14 cellular contexts compared by ENCODE assay signal in genomic region chr3:59685432-59685831, GRCh38.
DNase-seq lines count a peak whose midpoint lies in the region; ATAC-seq and TF ChIP-seq lines count a peak whose summit lies in the region.
"Had no signal": no experiment of that assay in that cellular context is flagged by ENCODE, and none has a peak within 500 bp of the region (broad histone marks: within the 10 kb centered on the region; RNA-seq: fewer than 3 reads in every experiment).

No MANE protein-coding gene starts in this region.

- no peak overlapping the region for H3K4me3 Mint-ChIP-seq in glutamatergic neuron (ENCODE audit: unreplicated experiment)
- H3K4me3 Mint-ChIP-seq: B cell; CD8-positive, alpha-beta T cell; GM23338 had no signal

- H3K4me3 ChIP-seq in retinal pigment epithelial cell (ENCODE audit: low read length) = no peak overlapping the region
- no peak overlapping the region for H3K4me3 ChIP-seq in gastroesophageal sphincter
- H3K4me3 ChIP-seq: BLaER1 treated with 17β-estradiol and CSF1 and Interleukin-3, amounts not matched to agents 10 nM and 100 nM; GM23338 had no signal

- ATAC-seq in gastroesophageal sphincter = no peak
- ATAC-seq: CD8-positive, alpha-beta T cell; GM23338 had no signal

- peaks cover 4% of the 10 kb centered on the region for H3K4me1 Mint-ChIP-seq in glutamatergic neuron (ENCODE audit: low read depth, unreplicated experiment)
- H3K4me1 Mint-ChIP-seq: B cell, GM23338 had no signal

- no peaks in the 10 kb centered on the region for H3K4me1 ChIP-seq in gastroesophageal sphincter
- H3K4me1 ChIP-seq: BLaER1 treated with 17β-estradiol and CSF1 and Interleukin-3, amounts not matched to agents 10 nM and 100 nM had no signal

- TF ChIP-seq EP300 in gastroesophageal sphincter (IDR thresholded peaks at IDR 0.05) = no peak

- H3K27ac ChIP-seq in gastroesophageal sphincter = no peak overlapping the region
- H3K27ac ChIP-seq: BLaER1 treated with 17β-estradiol and CSF1 and Interleukin-3, amounts not matched to agents 10 nM and 100 nM had no signal

- no peaks in the 10 kb centered on the region for H3K9me3 ChIP-seq in gastroesophageal sphincter
- H3K9me3 ChIP-seq: BLaER1 treated with 17β-estradiol and CSF1 and Interleukin-3, amounts not matched to agents 10 nM and 100 nM had no signal

- no peaks in the 10 kb centered on the region for H3K27me3 ChIP-seq in gastroesophageal sphincter
- H3K27me3 ChIP-seq: BLaER1 treated with 17β-estradiol and CSF1 and Interleukin-3, amounts not matched to agents 10 nM and 100 nM had no signal

- peaks cover 7% of the 10 kb centered on the region for H3K9me3 Mint-ChIP-seq in glutamatergic neuron (ENCODE audit: unreplicated experiment)
- H3K9me3 Mint-ChIP-seq: CD8-positive, alpha-beta T cell; GM23338 had no signal

- H3K27me3 Mint-ChIP-seq in glutamatergic neuron (ENCODE audit: unreplicated experiment) = no peaks in the 10 kb centered on the region

- 89 to 100% methylated on average over 2 to 3 of the region's 3 CpGs for WGBS in gastroesophageal sphincter (ENCODE audit: low coverage in 1 of 2), 2 donors

- no peak for TF ChIP-seq POLR2A in gastroesophageal sphincter (IDR thresholded peaks at IDR 0.05)

- peak; percentile 30 for DNase-seq in NCI-H82 (lab: John Stamatoyannopoulos, UW)
- no peak for DNase-seq in NCI-H82 treated with DMSO at 0.1 percent for 48 hours (lab: John Stamatoyannopoulos, UW; ENCODE audit: unreplicated experiment)
- peak; percentile 5 for DNase-seq in NCI-H1694 (lab: John Stamatoyannopoulos, UW)
- DNase-seq in glutamatergic neuron = peak; percentile 26
- DNase-seq in retinal pigment epithelial cell (ENCODE audit: low read depth) = peak; percentile 75
- DNase-seq in T-helper 1 cell = no peak
- DNase-seq: Calu3; CD8-positive, alpha-beta T cell; GDM1; HCEC 1CT had no signal

- no peaks in the 10 kb centered on the region for H3K36me3 ChIP-seq in gastroesophageal sphincter
- H3K36me3 ChIP-seq: BLaER1 treated with 17β-estradiol and CSF1 and Interleukin-3, amounts not matched to agents 10 nM and 100 nM had no signal

- TF ChIP-seq CTCF in glutamatergic neuron (IDR thresholded peaks at IDR 0.05; ENCODE audit: partially characterized antibody, unreplicated experiment) = no peak
- no peak for TF ChIP-seq CTCF in retinal pigment epithelial cell (conservative IDR thresholded peaks at IDR 0.05; ENCODE audit: low read depth, low read length)
- TF ChIP-seq CTCF in gastroesophageal sphincter (IDR thresholded peaks at IDR 0.05) = no peak

- H3K36me3 Mint-ChIP-seq in glutamatergic neuron (ENCODE audit: unreplicated experiment) = no peaks in the 10 kb centered on the region
- H3K36me3 Mint-ChIP-seq: CD8-positive, alpha-beta T cell had no signal

- peak overlapping the region; percentile 29 for H3K27ac Mint-ChIP-seq in glutamatergic neuron (ENCODE audit: unreplicated experiment)
- H3K27ac Mint-ChIP-seq: B cell; CD8-positive, alpha-beta T cell; GM23338 had no signal

Comparison
In these comparisons a context has a peak if more than half of its experiments do, and no peak if none do; other contexts are left out.
1. DNase-seq: peak in NCI-H82 (single experiment), NCI-H1694 (single experiment), glutamatergic neuron (single experiment) and retinal pigment epithelial cell (single experiment); none in NCI-H82 treated with DMSO at 0.1 percent for 48 hours (single experiment) and T-helper 1 cell (0 of 5).